In genomic region chr6:80269331-80269730, GRCh38 we compare ENCODE assay signal across 22 cellular contexts.
"Had no signal": no experiment of that assay in that cellular context is flagged by ENCODE, and none has a peak within 500 bp of the region (broad histone marks: within the 10 kb centered on the region; RNA-seq: fewer than 3 reads in every experiment).

No MANE protein-coding gene starts in this region.

- H3K9me3 Mint-ChIP-seq: memory B cell; nephron; stimulated activated effector memory CD8-positive, alpha-beta T cell treated with anti-CD3 and anti-CD28 coated beads, Interleukin-12 subunit alpha, Interleukin-12 subunit beta, amount 100 ng/mL, for 72 hours had no signal

- H3K9me3 ChIP-seq: lower lobe of right lung, mucosa of descending colon, ovary, right atrium auricular region, sigmoid colon, stomach, thyroid gland, vagina had no signal

- H3K36me3 Mint-ChIP-seq: stimulated activated effector memory CD8-positive, alpha-beta T cell treated with anti-CD3 and anti-CD28 coated beads, Interleukin-12 subunit alpha, Interleukin-12 subunit beta, amount 100 ng/mL, for 72 hours had no signal

- H3K27me3 Mint-ChIP-seq: memory B cell; naive thymus-derived CD4-positive, alpha-beta T cell had no signal

- H3K4me3 Mint-ChIP-seq: memory B cell; naive thymus-derived CD4-positive, alpha-beta T cell; stimulated activated effector memory CD8-positive, alpha-beta T cell treated with anti-CD3 and anti-CD28 coated beads, Interleukin-12 subunit alpha, Interleukin-12 subunit beta, amount 100 ng/mL, for 72 hours had no signal

- H3K4me1 ChIP-seq: lower lobe of right lung, right atrium auricular region, sigmoid colon, stomach, thyroid gland, vagina had no signal

- H3K27ac ChIP-seq: lower lobe of right lung, ovary, sigmoid colon, stomach, thyroid gland, vagina had no signal

- FAIRE-seq: colon, keratinocyte had no signal

- DNase-seq: dorsolateral prefrontal cortex; effector CD4-positive, alpha-beta T cell; left ventricle myocardium superior; lower lobe of right lung; mucosa of descending colon; naive thymus-derived CD4-positive, alpha-beta T cell; occipital lobe; ovary; sigmoid colon; stimulated activated CD4-positive, alpha-beta T cell treated with anti-CD3 and anti-CD28 coated beads, Interleukin-2, amount 100 ng/mL, for 24 hours; stimulated activated CD4-positive, alpha-beta T cell treated with anti-CD3 and anti-CD28 coated beads, Interleukin-4, amount 100 ng/mL, for 24 hours; stimulated activated naive CD4-positive, alpha-beta T cell treated with Interleukin-2 at 50 U/mL for 16 hours; stomach; thyroid gland; trophoblast cell had no signal

- H3K4me1 Mint-ChIP-seq: memory B cell; naive thymus-derived CD4-positive, alpha-beta T cell; stimulated activated effector memory CD8-positive, alpha-beta T cell treated with anti-CD3 and anti-CD28 coated beads, Interleukin-12 subunit alpha, Interleukin-12 subunit beta, amount 100 ng/mL, for 72 hours had no signal

- H3K36me3 ChIP-seq: lower lobe of right lung, ovary, right atrium auricular region, sigmoid colon, stomach, thyroid gland, vagina had no signal

- H3K27ac Mint-ChIP-seq: memory B cell; naive thymus-derived CD4-positive, alpha-beta T cell; stimulated activated effector memory CD8-positive, alpha-beta T cell treated with anti-CD3 and anti-CD28 coated beads, Interleukin-12 subunit alpha, Interleukin-12 subunit beta, amount 100 ng/mL, for 72 hours had no signal

- H3K27me3 ChIP-seq: dorsolateral prefrontal cortex, ovary, right atrium auricular region, sigmoid colon, stomach, thyroid gland, vagina had no signal

- H3K4me3 ChIP-seq: lower lobe of right lung, mucosa of descending colon, ovary, right atrium auricular region, sigmoid colon, stomach, thyroid gland, vagina had no signal

- ATAC-seq: left ventricle myocardium superior; lower lobe of right lung; mucosa of descending colon; naive thymus-derived CD4-positive, alpha-beta T cell; stimulated activated effector memory CD8-positive, alpha-beta T cell treated with anti-CD3 and anti-CD28 coated beads, Interleukin-12 subunit alpha, Interleukin-12 subunit beta, amount 100 ng/mL, for 72 hours had no signal
